24 cellular contexts compared by ENCODE assay signal in the genomic region with DNA sequence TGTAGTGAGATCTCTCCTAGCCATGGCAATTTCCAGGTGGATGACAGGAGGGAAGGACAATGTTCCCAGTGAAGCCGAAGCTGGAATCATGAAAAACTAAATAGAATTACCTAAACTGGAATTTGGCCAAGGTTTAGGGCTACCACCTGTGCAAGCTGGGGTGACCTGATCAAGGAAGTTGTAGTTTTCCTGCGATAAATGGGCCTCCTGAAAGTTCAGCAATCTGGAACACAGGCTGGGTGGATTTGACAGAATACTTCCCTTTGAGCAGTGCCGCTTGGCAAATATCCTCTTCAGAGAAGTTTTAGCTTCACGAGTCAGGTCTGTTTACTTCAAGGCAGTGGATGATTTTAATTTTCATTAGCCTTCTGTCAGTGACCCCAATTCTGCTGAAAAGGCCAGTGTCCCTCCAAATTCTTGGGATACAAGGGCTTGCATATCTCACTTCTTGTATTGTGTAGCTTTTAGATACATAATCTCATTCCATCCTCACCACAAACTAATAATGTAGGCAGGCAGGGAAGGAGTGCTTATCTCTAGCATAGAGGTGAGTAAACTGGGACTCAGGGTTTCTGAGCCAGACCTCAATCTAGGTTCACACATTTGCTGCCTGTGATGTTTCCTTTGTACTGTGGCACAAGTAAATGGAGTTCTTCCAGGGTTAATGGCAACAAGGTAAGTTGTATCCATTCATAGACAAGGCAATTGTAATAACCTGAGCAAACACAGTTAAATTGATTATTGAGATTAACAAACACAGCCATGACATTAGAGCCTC.
"Had no signal": no experiment of that assay in that cellular context is flagged by ENCODE, and none has a peak within 500 bp of the region (broad histone marks: within the 10 kb centered on the region; RNA-seq: fewer than 3 reads in every experiment).

No MANE protein-coding gene starts in this region.

- H3K27me3 ChIP-seq: dorsolateral prefrontal cortex, esophagus muscularis mucosa, gastrocnemius medialis, thyroid gland, upper lobe of right lung had no signal

- ATAC-seq: activated CD8-positive, alpha-beta T cell treated with anti-CD3 and anti-CD28 coated beads, Interleukin-2, amount 10 ng/mL, durations not matched to agents 7 days and 5 days; activated naive CD4-positive, alpha-beta T cell treated with anti-CD3 and anti-CD28 coated beads, Interleukin-2, amount 50 U/mL, for 72 hours; activated T-helper 17 cell treated with anti-CD3 and anti-CD28 coated beads, Interleukin-2, amount 50 U/mL, for 72 hours; effector memory CD8-positive, alpha-beta T cell; gastrocnemius medialis; naive thymus-derived CD8-positive, alpha-beta T cell; upper lobe of right lung had no signal

- H3K36me3 Mint-ChIP-seq: activated naive CD4-positive, alpha-beta T cell treated with anti-CD3 and anti-CD28 coated beads, Interleukin-2, amount 50 U/mL, for 72 hours; naive thymus-derived CD8-positive, alpha-beta T cell had no signal

- FAIRE-seq: colon, TTC549 had no signal

- H3K27me3 Mint-ChIP-seq: activated T-cell treated with anti-CD3 and anti-CD28 coated beads, Interleukin-2, amount 50 U/mL, for 24 hours; activated T-helper 17 cell treated with anti-CD3 and anti-CD28 coated beads, Interleukin-2, amount 50 U/mL, for 72 hours; central memory CD8-positive, alpha-beta T cell; effector memory CD8-positive, alpha-beta T cell; naive thymus-derived CD8-positive, alpha-beta T cell had no signal

- H3K4me1 ChIP-seq: gastrocnemius medialis, prostate gland, thyroid gland had no signal

- H3K4me1 Mint-ChIP-seq: activated T-helper 17 cell treated with anti-CD3 and anti-CD28 coated beads, Interleukin-2, amount 50 U/mL, for 72 hours; central memory CD8-positive, alpha-beta T cell; naive thymus-derived CD8-positive, alpha-beta T cell had no signal

- H3K9me3 ChIP-seq: esophagus muscularis mucosa, gastrocnemius medialis, prostate gland, thyroid gland, upper lobe of right lung had no signal

- H3K27ac ChIP-seq: dorsolateral prefrontal cortex, esophagus muscularis mucosa, gastrocnemius medialis, prostate gland, thyroid gland, upper lobe of right lung had no signal

- DNase-seq: activated CD4-positive, alpha-beta T cell treated with anti-CD3 and anti-CD28 coated beads for 1 hour; activated CD4-positive, alpha-beta T cell treated with anti-CD3 and anti-CD28 coated beads, Interleukin-2, amount 50 U/mL, for 1 hour; activated CD8-positive, alpha-beta T cell treated with anti-CD3 and anti-CD28 coated beads, Interleukin-2, amount 10 ng/mL, durations not matched to agents 7 days and 5 days; activated T-cell treated with anti-CD3 and anti-CD28 coated beads, Interleukin-2, amount 50 U/mL, for 24 hours; aorta; dorsolateral prefrontal cortex; effector memory CD8-positive, alpha-beta T cell; gastrocnemius medialis; head of caudate nucleus; hypothalamus; mesenchymal stem cell; naive thymus-derived CD8-positive, alpha-beta T cell; stimulated activated CD4-positive, alpha-beta T cell treated with anti-CD3 and anti-CD28 coated beads, Interleukin-4, amount 100 ng/mL, for 24 hours; stimulated activated naive CD4-positive, alpha-beta T cell treated with Interleukin-2 at 50 U/mL for 16 hours; T-helper 1 cell; thyroid gland; upper lobe of right lung had no signal

- H3K27ac Mint-ChIP-seq: activated CD8-positive, alpha-beta T cell treated with anti-CD3 and anti-CD28 coated beads, Interleukin-2, amount 10 ng/mL, durations not matched to agents 7 days and 5 days; activated naive CD4-positive, alpha-beta T cell treated with anti-CD3 and anti-CD28 coated beads, Interleukin-2, amount 50 U/mL, for 72 hours; activated T-cell treated with anti-CD3 and anti-CD28 coated beads, Interleukin-2, amount 50 U/mL, for 24 hours; activated T-helper 17 cell treated with anti-CD3 and anti-CD28 coated beads, Interleukin-2, amount 50 U/mL, for 72 hours; effector memory CD8-positive, alpha-beta T cell; naive thymus-derived CD8-positive, alpha-beta T cell had no signal

- H3K4me3 Mint-ChIP-seq: activated CD8-positive, alpha-beta T cell treated with anti-CD3 and anti-CD28 coated beads, Interleukin-2, amount 10 ng/mL, durations not matched to agents 7 days and 5 days; activated T-cell treated with anti-CD3 and anti-CD28 coated beads, Interleukin-2, amount 50 U/mL, for 24 hours; activated T-helper 17 cell treated with anti-CD3 and anti-CD28 coated beads, Interleukin-2, amount 50 U/mL, for 72 hours; central memory CD8-positive, alpha-beta T cell; effector memory CD8-positive, alpha-beta T cell; naive thymus-derived CD8-positive, alpha-beta T cell had no signal

- H3K4me3 ChIP-seq: dorsolateral prefrontal cortex, esophagus muscularis mucosa, gastrocnemius medialis, prostate gland, thyroid gland, upper lobe of right lung had no signal

- H3K36me3 ChIP-seq: esophagus muscularis mucosa, gastrocnemius medialis, prostate gland, thyroid gland, upper lobe of right lung had no signal

- H3K9me3 Mint-ChIP-seq: activated T-helper 17 cell treated with anti-CD3 and anti-CD28 coated beads, Interleukin-2, amount 50 U/mL, for 72 hours had no signal
